In the genomic region with DNA sequence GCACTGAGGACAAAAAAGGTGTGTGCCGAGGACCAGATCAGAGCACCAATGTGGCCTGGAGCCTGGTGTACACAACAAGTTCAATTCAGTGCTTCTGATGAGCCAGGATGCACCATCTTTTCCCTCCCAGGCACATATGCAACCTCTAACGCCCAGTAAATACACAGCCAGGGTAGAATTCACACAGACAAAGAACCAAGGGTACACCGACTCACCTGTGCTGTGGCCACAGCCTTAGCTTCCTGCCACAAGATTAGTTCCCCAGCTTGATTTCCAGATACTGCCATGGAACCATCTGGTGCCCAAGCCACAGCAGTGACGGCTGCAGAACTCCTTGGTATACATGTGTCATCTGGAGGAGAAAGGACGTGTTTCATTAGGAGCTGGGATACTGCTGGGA, we compare ENCODE assay signal across 17 cellular contexts. TPM values are rescaled to one million over a fixed set of nuclear protein-coding genes. Genes with fewer than 3 reads are reported as not detected.
DNase-seq lines count a peak whose midpoint lies in the region; ATAC-seq lines count a peak whose summit lies in the region.
"Had no signal": no experiment of that assay in that cellular context is flagged by ENCODE, and none has a peak within 500 bp of the region (broad histone marks: within the 10 kb centered on the region; RNA-seq: fewer than 3 reads in every experiment).

No MANE protein-coding gene starts in this region.

- DNase-seq in activated CD4-positive, alpha-beta memory T cell treated with anti-CD3 and anti-CD28 coated beads for 36 hours = peak; percentile 16
- no peak for DNase-seq in activated CD4-positive, alpha-beta memory T cell treated with anti-CD3 and anti-CD28 coated beads, Interleukin-2, amount 10 ng/mL, durations not matched to agents 7 days and 5 days
- no peak for DNase-seq in activated naive CD8-positive, alpha-beta T cell treated with anti-CD3 and anti-CD28 coated beads for 36 hours
- no peak for DNase-seq in activated naive CD8-positive, alpha-beta T cell treated with anti-CD3 and anti-CD28 coated beads, Interleukin-2, amount 50 U/mL, for 24 hours
- DNase-seq in stimulated activated naive CD4-positive, alpha-beta T cell treated with Interleukin-2 at 50 U/mL for 16 hours (lab: John Stamatoyannopoulos, UW) = no peak
- DNase-seq in left ventricle myocardium superior = no peak
- DNase-seq: 8988T; Calu3; CD4-positive, alpha-beta memory T cell; DMS79 treated with DMSO at 0.1 percent for 48 hours; GF-D8; GOT3; H7; HFFc6 had no signal

- POLR2A ChIA-PET in activated CD4-positive, alpha-beta memory T cell treated with anti-CD3 and anti-CD28 coated beads for 36 hours (lab: Charles Lee) = no interaction called here
- POLR2A ChIA-PET in activated CD4-positive, alpha-beta memory T cell treated with anti-CD3 and anti-CD28 coated beads, Interleukin-2, amount 10 ng/mL, durations not matched to agents 7 days and 5 days (lab: Charles Lee) = no interaction called here

- intact Hi-C loops in activated CD4-positive, alpha-beta memory T cell treated with anti-CD3 and anti-CD28 coated beads for 36 hours (cut with micrococcal nuclease) = no loop called here
- intact Hi-C loops in left ventricle myocardium superior (cut with micrococcal nuclease) = no loop called here

- no peak overlapping the region for H3K27ac Mint-ChIP-seq in activated CD4-positive, alpha-beta memory T cell treated with anti-CD3 and anti-CD28 coated beads for 36 hours
- no peak overlapping the region for H3K27ac Mint-ChIP-seq in activated CD4-positive, alpha-beta memory T cell treated with anti-CD3 and anti-CD28 coated beads, Interleukin-2, amount 10 ng/mL, durations not matched to agents 7 days and 5 days
- H3K27ac Mint-ChIP-seq in activated naive CD8-positive, alpha-beta T cell = peak overlapping the region; percentile 41
- H3K27ac Mint-ChIP-seq in activated naive CD8-positive, alpha-beta T cell treated with anti-CD3 and anti-CD28 coated beads for 36 hours = no peak overlapping the region
- peak overlapping the region; percentile 53 for H3K27ac Mint-ChIP-seq in activated naive CD8-positive, alpha-beta T cell treated with anti-CD3 and anti-CD28 coated beads, Interleukin-2, amount 50 U/mL, for 24 hours
- H3K27ac Mint-ChIP-seq: HFFc6 had no signal

- H3K27me3 Mint-ChIP-seq in activated CD4-positive, alpha-beta memory T cell treated with anti-CD3 and anti-CD28 coated beads for 36 hours = no peaks in the 10 kb centered on the region
- no peaks in the 10 kb centered on the region for H3K27me3 Mint-ChIP-seq in activated CD4-positive, alpha-beta memory T cell treated with anti-CD3 and anti-CD28 coated beads, Interleukin-2, amount 10 ng/mL, durations not matched to agents 7 days and 5 days
- H3K27me3 Mint-ChIP-seq in activated naive CD8-positive, alpha-beta T cell = no peaks in the 10 kb centered on the region
- no peaks in the 10 kb centered on the region for H3K27me3 Mint-ChIP-seq in activated naive CD8-positive, alpha-beta T cell treated with anti-CD3 and anti-CD28 coated beads for 36 hours
- H3K27me3 Mint-ChIP-seq in activated naive CD8-positive, alpha-beta T cell treated with anti-CD3 and anti-CD28 coated beads, Interleukin-2, amount 50 U/mL, for 24 hours = no peaks in the 10 kb centered on the region
- H3K27me3 Mint-ChIP-seq: CD4-positive, alpha-beta memory T cell had no signal

- H3K4me3 Mint-ChIP-seq in activated CD4-positive, alpha-beta memory T cell treated with anti-CD3 and anti-CD28 coated beads for 36 hours = no peak overlapping the region
- H3K4me3 Mint-ChIP-seq in activated CD4-positive, alpha-beta memory T cell treated with anti-CD3 and anti-CD28 coated beads, Interleukin-2, amount 10 ng/mL, durations not matched to agents 7 days and 5 days = no peak overlapping the region
- no peak overlapping the region for H3K4me3 Mint-ChIP-seq in activated naive CD8-positive, alpha-beta T cell
- no peak overlapping the region for H3K4me3 Mint-ChIP-seq in activated naive CD8-positive, alpha-beta T cell treated with anti-CD3 and anti-CD28 coated beads for 36 hours
- H3K4me3 Mint-ChIP-seq in activated naive CD8-positive, alpha-beta T cell treated with anti-CD3 and anti-CD28 coated beads, Interleukin-2, amount 50 U/mL, for 24 hours = no peak overlapping the region
- H3K4me3 Mint-ChIP-seq: CD14-positive monocyte; CD4-positive, alpha-beta memory T cell; HFFc6 had no signal

- peaks cover 69% of the 10 kb centered on the region for H3K36me3 Mint-ChIP-seq in activated CD4-positive, alpha-beta memory T cell treated with anti-CD3 and anti-CD28 coated beads for 36 hours
- H3K36me3 Mint-ChIP-seq in activated CD4-positive, alpha-beta memory T cell treated with anti-CD3 and anti-CD28 coated beads, Interleukin-2, amount 10 ng/mL, durations not matched to agents 7 days and 5 days (ENCODE audit: low read depth) = peaks cover 87% of the 10 kb centered on the region
- peaks cover 13% of the 10 kb centered on the region for H3K36me3 Mint-ChIP-seq in activated naive CD8-positive, alpha-beta T cell
- H3K36me3 Mint-ChIP-seq in activated naive CD8-positive, alpha-beta T cell treated with anti-CD3 and anti-CD28 coated beads for 36 hours = peaks cover 23% of the 10 kb centered on the region
- peaks cover 44% of the 10 kb centered on the region for H3K36me3 Mint-ChIP-seq in activated naive CD8-positive, alpha-beta T cell treated with anti-CD3 and anti-CD28 coated beads, Interleukin-2, amount 50 U/mL, for 24 hours (ENCODE audit: low read depth)

- CTCF ChIA-PET in activated CD4-positive, alpha-beta memory T cell treated with anti-CD3 and anti-CD28 coated beads for 36 hours (lab: Charles Lee) = no interaction called here
- CTCF ChIA-PET in activated CD4-positive, alpha-beta memory T cell treated with anti-CD3 and anti-CD28 coated beads, Interleukin-2, amount 10 ng/mL, durations not matched to agents 7 days and 5 days (lab: Charles Lee) = no interaction called here

- peaks cover 2% of the 10 kb centered on the region for H3K9me3 Mint-ChIP-seq in activated CD4-positive, alpha-beta memory T cell treated with anti-CD3 and anti-CD28 coated beads for 36 hours
- H3K9me3 Mint-ChIP-seq in activated CD4-positive, alpha-beta memory T cell treated with anti-CD3 and anti-CD28 coated beads, Interleukin-2, amount 10 ng/mL, durations not matched to agents 7 days and 5 days = peaks cover 2% of the 10 kb centered on the region
- no peaks in the 10 kb centered on the region for H3K9me3 Mint-ChIP-seq in activated naive CD8-positive, alpha-beta T cell (ENCODE audit: low read depth)
- peaks cover 2% of the 10 kb centered on the region for H3K9me3 Mint-ChIP-seq in activated naive CD8-positive, alpha-beta T cell treated with anti-CD3 and anti-CD28 coated beads for 36 hours
- H3K9me3 Mint-ChIP-seq in activated naive CD8-positive, alpha-beta T cell treated with anti-CD3 and anti-CD28 coated beads, Interleukin-2, amount 50 U/mL, for 24 hours = peaks cover 3% of the 10 kb centered on the region
- H3K9me3 Mint-ChIP-seq: CD14-positive monocyte, HFFc6 had no signal

- peak; percentile 24 for ATAC-seq in activated naive CD8-positive, alpha-beta T cell treated with anti-CD3 and anti-CD28 coated beads, Interleukin-2, amount 50 U/mL, for 24 hours
- no peak for ATAC-seq in left ventricle myocardium superior
- ATAC-seq: HCT116 had no signal

- H3K4me1 Mint-ChIP-seq in activated CD4-positive, alpha-beta memory T cell treated with anti-CD3 and anti-CD28 coated beads for 36 hours (ENCODE audit: low read depth) = peaks cover 8% of the 10 kb centered on the region
- H3K4me1 Mint-ChIP-seq in activated CD4-positive, alpha-beta memory T cell treated with anti-CD3 and anti-CD28 coated beads, Interleukin-2, amount 10 ng/mL, durations not matched to agents 7 days and 5 days = peaks cover 14% of the 10 kb centered on the region
- peaks cover 2% of the 10 kb centered on the region for H3K4me1 Mint-ChIP-seq in activated naive CD8-positive, alpha-beta T cell (ENCODE audit: low read depth)
- peaks cover 2% of the 10 kb centered on the region for H3K4me1 Mint-ChIP-seq in activated naive CD8-positive, alpha-beta T cell treated with anti-CD3 and anti-CD28 coated beads for 36 hours
- H3K4me1 Mint-ChIP-seq in activated naive CD8-positive, alpha-beta T cell treated with anti-CD3 and anti-CD28 coated beads, Interleukin-2, amount 50 U/mL, for 24 hours = peaks cover 3% of the 10 kb centered on the region
- H3K4me1 Mint-ChIP-seq: CD14-positive monocyte had no signal

RNA-seq across cellular contexts. Expression of gene PARP2, which starts 29.4 kb away (rescaled TPM):
- 10 to 100 TPM; 46.3 to 47.3 TPM for total RNA-seq in activated CD4-positive, alpha-beta memory T cell treated with anti-CD3 and anti-CD28 coated beads for 36 hours
- 10 to 100 TPM; 27.1 to 28.7 TPM for total RNA-seq in activated CD4-positive, alpha-beta memory T cell treated with anti-CD3 and anti-CD28 coated beads, Interleukin-2, amount 10 ng/mL, durations not matched to agents 7 days and 5 days
- total RNA-seq in activated naive CD8-positive, alpha-beta T cell treated with anti-CD3 and anti-CD28 coated beads for 36 hours = 10 to 100 TPM; 42.9 to 46.5 TPM
- total RNA-seq in left ventricle myocardium superior = 17.5 TPM

RNA-seq across cellular contexts. Expression of gene CCNB1IP1, which starts 39.7 kb away (rescaled TPM):
- total RNA-seq in activated CD4-positive, alpha-beta memory T cell treated with anti-CD3 and anti-CD28 coated beads for 36 hours = 10 to 100 TPM; 70.2 to 77.4 TPM
- 10 to 100 TPM; 39.3 to 43.4 TPM for total RNA-seq in activated CD4-positive, alpha-beta memory T cell treated with anti-CD3 and anti-CD28 coated beads, Interleukin-2, amount 10 ng/mL, durations not matched to agents 7 days and 5 days
- 10 to 100 TPM; 70.5 to 73.1 TPM for total RNA-seq in activated naive CD8-positive, alpha-beta T cell treated with anti-CD3 and anti-CD28 coated beads for 36 hours
- 43.9 TPM for total RNA-seq in left ventricle myocardium superior

RNA-seq across cellular contexts. Expression of gene TEP1, which starts 40.5 kb away (rescaled TPM):
- 10 to 100 TPM; 47.1 to 49.3 TPM for total RNA-seq in activated CD4-positive, alpha-beta memory T cell treated with anti-CD3 and anti-CD28 coated beads for 36 hours
- 10 to 100 TPM; 60.7 to 63.5 TPM for total RNA-seq in activated CD4-positive, alpha-beta memory T cell treated with anti-CD3 and anti-CD28 coated beads, Interleukin-2, amount 10 ng/mL, durations not matched to agents 7 days and 5 days
- total RNA-seq in activated naive CD8-positive, alpha-beta T cell treated with anti-CD3 and anti-CD28 coated beads for 36 hours = 10 to 100 TPM; 21.6 to 22.1 TPM
- 10.5 TPM for total RNA-seq in left ventricle myocardium superior

Comparison
In these comparisons a context has a peak if more than half of its experiments do, and no peak if none do; other contexts are left out.
1. H3K27ac Mint-ChIP-seq: peak in activated naive CD8-positive, alpha-beta T cell (single experiment) and activated naive CD8-positive, alpha-beta T cell treated with anti-CD3 and anti-CD28 coated beads, Interleukin-2, amount 50 U/mL, for 24 hours (single experiment); none in activated CD4-positive, alpha-beta memory T cell treated with anti-CD3 and anti-CD28 coated beads for 36 hours (single experiment), activated CD4-positive, alpha-beta memory T cell treated with anti-CD3 and anti-CD28 coated beads, Interleukin-2, amount 10 ng/mL, durations not matched to agents 7 days and 5 days (single experiment) and activated naive CD8-positive, alpha-beta T cell treated with anti-CD3 and anti-CD28 coated beads for 36 hours (single experiment).